7 cellular contexts compared by ENCODE assay signal in genomic region chr17:82458130-82458884, GRCh38. TPM values are rescaled to one million over a fixed set of nuclear protein-coding genes. Genes with fewer than 3 reads are reported as not detected.
DNase-seq lines count a peak whose midpoint lies in the region; ATAC-seq, FAIRE-seq and TF ChIP-seq lines count a peak whose summit lies in the region.

Gene NARF, plus strand, starts transcription at chr17:82458741. Its CDS starts 63 bp downstream, at chr17:82458804.

- 1% methylated on average over 82 of the region's 90 CpGs for WGBS in hepatocyte (ENCODE audit: low lambda C conversion rate, missing lambda C conversion rate)

- FAIRE-seq in GM18507 (lab: Jason Lieb, UNC) = peak; percentile 94

- H4K20me1 ChIP-seq in hepatocyte (ENCODE audit: insufficient read depth, poor library complexity, severe bottlenecking) = peaks cover 5% of the 10 kb centered on the region

- in situ Hi-C loops in astrocyte of the cerebellum (cut with HindIII; ENCODE audit: low sequenced_read_pairs) = no loop called here

- H3K4me2 ChIP-seq in hepatocyte = peak within 1 kb of the TSS; percentile 94

- peak within 1 kb of the TSS; percentile 99 for H3K27ac ChIP-seq in hepatocyte

- peak; percentile 96 for ATAC-seq in HG02981 (IDR thresholded peaks at IDR 0.05; ENCODE audit: unreplicated experiment)

- H2AFZ ChIP-seq in hepatocyte = peak within 1 kb of the TSS; percentile 31

- no peaks in the 10 kb centered on the region for H3K9me2 ChIP-seq in hepatocyte (replicated peaks; ENCODE audit: insufficient read depth)

- H3K4me3 ChIP-seq in astrocyte of the cerebellum (ENCODE audit: low read depth, low read length) = peak within 1 kb of the TSS; percentile 75
- H3K4me3 ChIP-seq in hepatocyte = peak within 1 kb of the TSS; percentile 79

- TF ChIP-seq CTCF in astrocyte of the cerebellum (IDR thresholded peaks at IDR 0.05; ENCODE audit: low read depth, low read length, missing control alignments) (no peak), hepatocyte (IDR thresholded peaks at IDR 0.05; ENCODE audit: poor library complexity) (no peak)

- H3K36me3 ChIP-seq in hepatocyte (replicated peaks; ENCODE audit: insufficient read depth, low read depth) = no peaks in the 10 kb centered on the region

- no peaks in the 10 kb centered on the region for H3K9me3 ChIP-seq in hepatocyte (ENCODE audit: low read depth)

- DNase-seq in GM18507 (ENCODE audit: extremely low spot score, insufficient read length, low read depth) (peak; percentile 98), NCI-H2029 treated with DMSO at 0.1 percent for 48 hours (lab: John Stamatoyannopoulos, UW) (peak; percentile 93), T-helper 9 cell (peak; percentile 92), astrocyte of the cerebellum (ENCODE audit: low read depth) (peak; percentile 97), hepatocyte (ENCODE audit: low spot score) (peak; percentile 99), retina (peak; percentile 99)

- peaks cover 22% of the 10 kb centered on the region for H3K4me1 ChIP-seq in hepatocyte (ENCODE audit: insufficient read depth)

- H3K79me2 ChIP-seq in hepatocyte = peaks cover 23% of the 10 kb centered on the region

- H3K27me3 ChIP-seq in hepatocyte = no peaks in the 10 kb centered on the region

RNA-seq across cellular contexts. Expression of gene NARF, which starts in this region (rescaled TPM):
- total RNA-seq in hepatocyte = 43.9 and 54.9 TPM in 2 replicates
- polyA plus RNA-seq in hepatocyte = 91.8 and 96.2 TPM in 2 replicates

Comparison
In these comparisons a context has a peak if more than half of its experiments do, and no peak if none do; other contexts are left out.
1. Peak in every context shown above with its lines: DNase-seq, ATAC-seq, H3K4me3 ChIP-seq and H3K27ac ChIP-seq.